Comparison of ENCODE assay signal across 32 cellular contexts in the genomic region with DNA sequence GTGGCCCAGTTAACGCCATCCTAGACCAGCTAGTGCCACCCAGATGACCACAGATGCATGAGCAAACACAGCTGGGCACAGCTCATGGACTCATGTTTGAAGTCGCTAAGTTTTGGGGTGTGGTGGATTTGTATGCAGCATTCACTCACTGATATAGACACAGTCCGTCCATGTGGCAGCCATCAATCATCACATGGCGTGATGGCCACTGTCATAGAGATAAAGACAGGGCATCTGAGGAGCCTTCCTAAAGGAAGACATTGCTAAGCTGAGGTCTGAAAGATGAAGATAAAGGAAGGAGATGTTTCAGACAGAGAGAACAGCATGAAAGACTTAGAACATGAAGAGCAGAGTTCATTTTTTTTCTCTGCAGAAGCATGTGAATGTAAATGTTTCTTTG.
"Had no signal": no experiment of that assay in that cellular context is flagged by ENCODE, and none has a peak within 500 bp of the region (broad histone marks: within the 10 kb centered on the region; RNA-seq: fewer than 3 reads in every experiment).

No MANE protein-coding gene starts in this region.

- H3K36me3 ChIP-seq: brain microvascular endothelial cell, cardiac muscle cell, colonic mucosa, esophagus squamous epithelium, gastroesophageal sphincter, heart right ventricle had no signal

- DNase-seq: activated CD4-positive, alpha-beta memory T cell treated with anti-CD3 and anti-CD28 coated beads, Interleukin-2, amount 10 ng/mL, durations not matched to agents 7 days and 5 days; activated CD4-positive, alpha-beta T cell treated with anti-CD3 and anti-CD28 coated beads for 1 hour; activated CD4-positive, alpha-beta T cell treated with anti-CD3 and anti-CD28 coated beads for 4 hours; activated CD4-positive, alpha-beta T cell treated with anti-CD3 and anti-CD28 coated beads, Interleukin-2, amount 10 ng/mL, durations not matched to agents 7 days and 5 days; activated CD4-positive, alpha-beta T cell treated with anti-CD3 and anti-CD28 coated beads, Interleukin-2, amount 50 U/mL, for 4 hours; activated CD8-positive, alpha-beta memory T cell treated with anti-CD3 and anti-CD28 coated beads, Interleukin-2, amount 50 U/mL, for 48 hours; activated gamma-delta T cell; activated naive CD4-positive, alpha-beta T cell treated with anti-CD3 and anti-CD28 coated beads, Interleukin-2, amount 50 U/mL, for 16 hours; activated naive CD4-positive, alpha-beta T cell treated with Interleukin-2 at 50 U/mL for 16 hours; activated T-cell treated with anti-CD3 and anti-CD28 coated beads for 4 hours; activated T-cell treated with anti-CD3 and anti-CD28 coated beads, Interleukin-2, amount 50 U/mL, for 24 hours; activated T-cell treated with anti-CD3 and anti-CD28 coated beads, Interleukin-2, amount 50 U/mL, for 72 hours; amniotic stem cell; anterior cingulate cortex; brain microvascular endothelial cell; central memory CD4-positive, alpha-beta T cell; cerebellar nuclear complex; colonic mucosa; effector CD8-positive, alpha-beta T cell; esophagus squamous epithelium; foreskin melanocyte; heart right ventricle; T-helper 2 cell had no signal

- H3K27me3 ChIP-seq: brain microvascular endothelial cell, cardiac muscle cell, colonic mucosa, esophagus squamous epithelium, gastroesophageal sphincter, heart right ventricle had no signal

- FAIRE-seq: astrocyte, endometrium, endothelial cell of umbilical vein, TTC549 had no signal

- H3K4me3 ChIP-seq: cardiac muscle cell, colonic mucosa, esophagus squamous epithelium, gastroesophageal sphincter, heart right ventricle had no signal

- H3K4me1 ChIP-seq: colonic mucosa, esophagus squamous epithelium, gastroesophageal sphincter, heart right ventricle had no signal

- H3K27ac ChIP-seq: brain microvascular endothelial cell, cardiac muscle cell, colonic mucosa, epithelial cell of prostate, esophagus squamous epithelium, gastroesophageal sphincter, heart right ventricle, VCaP had no signal

- H3K9me3 ChIP-seq: colonic mucosa, esophagus squamous epithelium, gastroesophageal sphincter had no signal

- ATAC-seq: activated T-cell treated with anti-CD3 and anti-CD28 coated beads, Interleukin-2, amount 50 U/mL, for 72 hours; gastroesophageal sphincter; heart right ventricle; WTC11 had no signal
